Comparison of ENCODE assay signal across 29 cellular contexts in the genomic region with DNA sequence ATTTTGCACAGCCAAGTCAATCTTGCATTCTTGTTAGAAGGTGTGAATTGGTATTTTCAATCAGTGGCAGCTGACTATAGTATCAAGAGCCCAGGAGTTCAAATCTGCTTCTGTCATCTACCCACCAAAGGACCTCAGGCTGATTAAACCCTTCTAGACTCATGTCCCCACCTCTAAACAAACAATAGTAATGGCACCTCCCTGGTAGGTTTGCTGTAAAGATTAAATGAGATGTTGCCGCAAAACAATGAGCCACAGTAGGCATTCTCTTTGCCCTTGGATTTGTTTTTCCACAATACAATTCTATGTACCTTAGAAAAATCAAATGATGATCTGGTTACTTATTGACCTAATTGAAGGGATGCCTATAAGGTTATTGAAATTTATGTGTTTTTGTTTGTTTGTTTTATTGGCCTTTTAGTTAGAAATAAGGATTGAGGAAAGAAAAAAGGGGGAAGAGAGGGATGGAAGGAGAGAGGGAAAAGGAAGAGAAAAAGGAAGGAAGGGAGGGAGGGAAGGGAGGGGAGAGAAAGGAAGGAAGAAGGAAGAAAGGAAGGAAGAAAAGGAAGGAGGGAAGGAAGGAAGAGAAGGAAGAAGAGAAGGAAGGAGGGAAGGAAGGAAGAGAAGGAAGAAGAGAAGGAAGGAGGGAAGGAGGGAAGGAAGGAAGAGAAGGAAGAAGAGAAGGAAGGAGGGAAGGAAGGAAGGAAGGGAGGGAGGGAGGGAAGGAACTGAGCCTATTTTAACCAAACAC.
A peak's percentile ranks its signal among the peaks of the same experiment; 100 is the strongest.
DNase-seq lines count a peak whose midpoint lies in the region; ATAC-seq and TF ChIP-seq lines count a peak whose summit lies in the region.
"Had no signal": no experiment of that assay in that cellular context is flagged by ENCODE, and none has a peak within 500 bp of the region (broad histone marks: within the 10 kb centered on the region; RNA-seq: fewer than 3 reads in every experiment).

No MANE protein-coding gene starts in this region.

- H3K9ac ChIP-seq in smooth muscle cell (ENCODE audit: low read depth), result no peak overlapping the region
- H3K9ac ChIP-seq: BLaER1 treated with 17β-estradiol and CSF1 and Interleukin-3, amounts not matched to agents 10 nM and 100 nM; neural progenitor cell had no signal

- H3K4me1 ChIP-seq in right atrium auricular region (peaks cover 0 to 26% of the 10 kb centered on the region in 2 donors), left ventricle myocardium inferior (peaks cover 39% of the 10 kb centered on the region), right lobe of liver (peaks cover 0 to 69% (median 31%) of the 10 kb centered on the region in 4 donors), vagina (peaks cover 51% of the 10 kb centered on the region), BE2C (no peaks in the 10 kb centered on the region), smooth muscle cell (ENCODE audit: low read depth) (peaks cover 8% of the 10 kb centered on the region)

- DNase-seq in right atrium auricular region (ENCODE audit: low spot score), result peak; percentile 18
- DNase-seq in left ventricle myocardium inferior, result no peak
- peak; percentile 64 for DNase-seq in NCI-H748 treated with DMSO at 0.1 percent for 48 hours (lab: John Stamatoyannopoulos, UW)
- DNase-seq in right lobe of liver, result peak in 1 of 3 donors; percentile 1
- peak in 1 of 2 donors; percentile 44 for DNase-seq in vagina (ENCODE audit: extremely low spot score in 2 of 2)
- no peak for DNase-seq in BE2C
- no peak for DNase-seq in smooth muscle cell (lab: John Stamatoyannopoulos, UW; ENCODE audit: unreplicated experiment)
- DNase-seq: activated CD4-positive, alpha-beta T cell treated with anti-CD3 and anti-CD28 coated beads, Interleukin-2, amount 50 U/mL, for 48 hours; activated CD4-positive, CD25-positive, alpha-beta regulatory T cell treated with anti-CD3 and anti-CD28 coated beads, Interleukin-2, amount 50 U/mL, for 72 hours; activated naive CD4-positive, alpha-beta T cell; activated naive CD8-positive, alpha-beta T cell treated with anti-CD3 and anti-CD28 coated beads, Interleukin-2, amount 50 U/mL, for 24 hours; caudate nucleus; cortex of kidney; effector memory CD4-positive, alpha-beta T cell; erythroblast; left lung; mesenchymal stem cell; NCI-H524; PC-9; posterior cingulate gyrus; stimulated activated CD4-positive, alpha-beta T cell treated with anti-CD3 and anti-CD28 coated beads, Interleukin-12 subunit alpha, Interleukin-12 subunit beta, amount 100 ng/mL, for 4 hours; stimulated activated CD4-positive, alpha-beta T cell treated with anti-CD3 and anti-CD28 coated beads, Interleukin-2, amount 100 ng/mL, for 48 hours; trophoblast cell had no signal

- no peaks in the 10 kb centered on the region for H3K79me2 ChIP-seq in smooth muscle cell (ENCODE audit: low read depth)

- H3K9me3 ChIP-seq in right atrium auricular region (no peaks in the 10 kb centered on the region), left ventricle myocardium inferior (replicated peaks) (no peaks in the 10 kb centered on the region), right lobe of liver (no peaks in the 10 kb centered on the region), vagina (no peaks in the 10 kb centered on the region), BE2C (no peaks in the 10 kb centered on the region), smooth muscle cell (replicated peaks; ENCODE audit: low read depth) (no peaks in the 10 kb centered on the region)
- H3K9me3 ChIP-seq: BLaER1 treated with 17β-estradiol and CSF1 and Interleukin-3, amounts not matched to agents 10 nM and 100 nM; left lung had no signal

- no peak for ATAC-seq in right lobe of liver
- ATAC-seq in HG03135 (IDR thresholded peaks at IDR 0.05; ENCODE audit: unreplicated experiment), result no peak
- ATAC-seq: activated naive CD8-positive, alpha-beta T cell treated with anti-CD3 and anti-CD28 coated beads, Interleukin-2, amount 50 U/mL, for 24 hours; left lung; Right ventricle myocardium inferior; sciatic nerve; SK-N-SH treated with all-trans-retinoic acid at 6 μM for 48 hours had no signal

- no peaks in the 10 kb centered on the region for H3K36me3 ChIP-seq in right atrium auricular region
- H3K36me3 ChIP-seq in left ventricle myocardium inferior, result no peaks in the 10 kb centered on the region
- H3K36me3 ChIP-seq in right lobe of liver, result no peaks in the 10 kb centered on the region
- H3K36me3 ChIP-seq in vagina, result no peaks in the 10 kb centered on the region
- no peaks in the 10 kb centered on the region for H3K36me3 ChIP-seq in BE2C
- no peaks in the 10 kb centered on the region for H3K36me3 ChIP-seq in smooth muscle cell (ENCODE audit: low read depth)
- H3K36me3 ChIP-seq: BLaER1 treated with 17β-estradiol and CSF1 and Interleukin-3, amounts not matched to agents 10 nM and 100 nM; left lung; neural progenitor cell had no signal

- H2AFZ ChIP-seq in smooth muscle cell (ENCODE audit: low read depth), result no peak overlapping the region
- H2AFZ ChIP-seq: neural progenitor cell, PC-9 had no signal

- TF ChIP-seq CTCF in right atrium auricular region (IDR thresholded peaks at IDR 0.05) (no peak), left ventricle myocardium inferior (IDR thresholded peaks at IDR 0.05; ENCODE audit: borderline replicate concordance) (no peak), right lobe of liver (IDR thresholded peaks at IDR 0.05) (no peak), vagina (IDR thresholded peaks at IDR 0.05) (no peak), BE2C (IDR thresholded peaks at IDR 0.05; ENCODE audit: low read depth, low read length) (no peak), smooth muscle cell (IDR thresholded peaks at IDR 0.05; ENCODE audit: borderline replicate concordance, insufficient read depth, poor library complexity, severe bottlenecking) (no peak)

- no peaks in the 10 kb centered on the region for H4K20me1 ChIP-seq in smooth muscle cell (ENCODE audit: low read depth)
- H4K20me1 ChIP-seq: BLaER1 treated with 17β-estradiol and CSF1 and Interleukin-3, amounts not matched to agents 10 nM and 100 nM had no signal

- no peak overlapping the region for H3K27ac ChIP-seq in right atrium auricular region
- H3K27ac ChIP-seq in left ventricle myocardium inferior (replicated peaks), result no peak overlapping the region
- H3K27ac ChIP-seq in right lobe of liver, result peak overlapping the region in 2 of 3 donors; percentile 32 to 98
- H3K27ac ChIP-seq in vagina, result peak overlapping the region; percentile 25
- H3K27ac ChIP-seq in smooth muscle cell (ENCODE audit: low read depth), result no peak overlapping the region
- H3K27ac ChIP-seq: BLaER1 treated with 17β-estradiol and CSF1 and Interleukin-3, amounts not matched to agents 10 nM and 100 nM; left lung; neural progenitor cell; PC-9 had no signal

- no peaks in the 10 kb centered on the region for H3K27me3 ChIP-seq in right atrium auricular region
- no peaks in the 10 kb centered on the region for H3K27me3 ChIP-seq in left ventricle myocardium inferior (ENCODE audit: low read depth)
- no peaks in the 10 kb centered on the region for H3K27me3 ChIP-seq in right lobe of liver
- no peaks in the 10 kb centered on the region for H3K27me3 ChIP-seq in vagina
- no peaks in the 10 kb centered on the region for H3K27me3 ChIP-seq in BE2C
- no peaks in the 10 kb centered on the region for H3K27me3 ChIP-seq in smooth muscle cell (ENCODE audit: low read depth)
- H3K27me3 ChIP-seq: left lung had no signal

- no peak for TF ChIP-seq POLR2A in right lobe of liver (IDR thresholded peaks at IDR 0.05)
- no peak for TF ChIP-seq POLR2A in vagina (IDR thresholded peaks at IDR 0.05)

- H3K4me3 ChIP-seq in right atrium auricular region (no peak overlapping the region), left ventricle myocardium inferior (no peak overlapping the region), right lobe of liver (no peak overlapping the region), vagina (no peak overlapping the region), BE2C (ENCODE audit: low read depth, low read length) (no peak overlapping the region), smooth muscle cell (no peak overlapping the region)
- H3K4me3 ChIP-seq: BLaER1 treated with 17β-estradiol and CSF1 and Interleukin-3, amounts not matched to agents 10 nM and 100 nM; left lung; neural progenitor cell; PC-9 had no signal

- H3K4me2 ChIP-seq in smooth muscle cell, result no peak overlapping the region
- H3K4me2 ChIP-seq: BLaER1 treated with 17β-estradiol and CSF1 and Interleukin-3, amounts not matched to agents 10 nM and 100 nM; neural progenitor cell; PC-9 had no signal

- intact Hi-C loops in left ventricle myocardium inferior (cut with micrococcal nuclease) (no loop called here), right lobe of liver (cut with DNase I) (no loop called here), vagina (cut with DNase I) (loop anchor here (10.0 kb wide), 1 partner anchor 198 kb away; no protein-coding TSS in a partner anchor)

- H3F3A ChIP-seq in smooth muscle cell (ENCODE audit: low read depth), result peaks cover 22% of the 10 kb centered on the region

- 87% methylated on average over 1 of the region's 1 CpG for WGBS in right lobe of liver (ENCODE audit: insufficient coverage, low coverage, low lambda C conversion rate, missing lambda C conversion rate)
- WGBS in smooth muscle cell (ENCODE audit: low lambda C conversion rate), result 97% methylated on average over 1 of the region's 1 CpG

Comparison
In these comparisons a context has a peak if more than half of its experiments do, and no peak if none do; other contexts are left out.
1. DNase-seq: peak in right atrium auricular region (single experiment) and NCI-H748 treated with DMSO at 0.1 percent for 48 hours (single experiment); none in left ventricle myocardium inferior (single experiment), BE2C (single experiment) and smooth muscle cell (single experiment).
2. H3K27ac ChIP-seq: peak in right lobe of liver (2 of 3) and vagina (single experiment); none in right atrium auricular region (0 of 2), left ventricle myocardium inferior (single experiment) and smooth muscle cell (single experiment).